Comparison of ENCODE assay signal across 8 cellular contexts in genomic region chr6:106097368-106098231, GRCh38. TPM values are rescaled to one million over a fixed set of nuclear protein-coding genes. Genes with fewer than 3 reads are reported as not detected.
A peak's percentile ranks its signal among the peaks of the same experiment; 100 is the strongest.
DNase-seq lines count a peak whose midpoint lies in the region; ATAC-seq lines count a peak whose summit lies in the region.

No MANE protein-coding gene starts in this region.

- H3K27ac Mint-ChIP-seq in activated naive CD8-positive, alpha-beta T cell treated with anti-CD3 and anti-CD28 coated beads for 36 hours, result peak overlapping the region; percentile 94

- H3K4me3 Mint-ChIP-seq in activated naive CD8-positive, alpha-beta T cell treated with anti-CD3 and anti-CD28 coated beads for 36 hours, result peak overlapping the region; percentile 86

- intact Hi-C loops in left ventricle myocardium superior (cut with micrococcal nuclease), result no loop called here

- peaks cover 2% of the 10 kb centered on the region for H3K9me3 Mint-ChIP-seq in activated naive CD8-positive, alpha-beta T cell treated with anti-CD3 and anti-CD28 coated beads for 36 hours

- DNase-seq in activated CD4-positive, CD25-positive, alpha-beta regulatory T cell treated with anti-CD3 and anti-CD28 coated beads, Interleukin-2, amount 50 U/mL, for 16 hours (ENCODE audit: low read depth, low spot score), result peak; percentile 50
- DNase-seq in activated CD4-positive, CD25-positive, alpha-beta regulatory T cell treated with anti-CD3 and anti-CD28 coated beads, Interleukin-2, amount 50 U/mL, for 72 hours, result no peak
- DNase-seq in OCI-M1 (lab: John Stamatoyannopoulos, UW) (peak; percentile 88), left ventricle myocardium superior (no peak), NCI-H82 (lab: John Stamatoyannopoulos, UW) (no peak)
- DNase-seq in activated naive CD8-positive, alpha-beta T cell treated with anti-CD3 and anti-CD28 coated beads for 36 hours, result peak; percentile 42
- peak; percentile 43 for DNase-seq in stimulated activated CD4-positive, alpha-beta T cell treated with anti-CD3 and anti-CD28 coated beads, Interleukin-2, amount 100 ng/mL, for 4 hours (ENCODE audit: low read depth)

- peaks cover 42% of the 10 kb centered on the region for H3K27me3 Mint-ChIP-seq in activated naive CD8-positive, alpha-beta T cell treated with anti-CD3 and anti-CD28 coated beads for 36 hours

- peaks cover 75% of the 10 kb centered on the region for H3K4me1 Mint-ChIP-seq in activated naive CD8-positive, alpha-beta T cell treated with anti-CD3 and anti-CD28 coated beads for 36 hours

- peak; percentile 38 for ATAC-seq in HG02852 (IDR thresholded peaks at IDR 0.05; ENCODE audit: unreplicated experiment)
- peak; percentile 61 for ATAC-seq in left ventricle myocardium superior

- peaks cover 19% of the 10 kb centered on the region for H3K36me3 Mint-ChIP-seq in activated naive CD8-positive, alpha-beta T cell treated with anti-CD3 and anti-CD28 coated beads for 36 hours

RNA-seq across cellular contexts. Expression of gene PRDM1, which starts 11.5 kb away (rescaled TPM):
- 10 to 100 TPM; 13.1 to 13.4 TPM for total RNA-seq in activated naive CD8-positive, alpha-beta T cell treated with anti-CD3 and anti-CD28 coated beads for 36 hours
- total RNA-seq in left ventricle myocardium superior, result 1.7 TPM

Comparison
In these comparisons a context has a peak if more than half of its experiments do, and no peak if none do; other contexts are left out.
1. DNase-seq: peak in activated CD4-positive, CD25-positive, alpha-beta regulatory T cell treated with anti-CD3 and anti-CD28 coated beads, Interleukin-2, amount 50 U/mL, for 16 hours (single experiment), OCI-M1 (single experiment), activated naive CD8-positive, alpha-beta T cell treated with anti-CD3 and anti-CD28 coated beads for 36 hours (single experiment) and stimulated activated CD4-positive, alpha-beta T cell treated with anti-CD3 and anti-CD28 coated beads, Interleukin-2, amount 100 ng/mL, for 4 hours (single experiment); none in activated CD4-positive, CD25-positive, alpha-beta regulatory T cell treated with anti-CD3 and anti-CD28 coated beads, Interleukin-2, amount 50 U/mL, for 72 hours (single experiment), left ventricle myocardium superior (single experiment) and NCI-H82 (single experiment).